In the genomic region with DNA sequence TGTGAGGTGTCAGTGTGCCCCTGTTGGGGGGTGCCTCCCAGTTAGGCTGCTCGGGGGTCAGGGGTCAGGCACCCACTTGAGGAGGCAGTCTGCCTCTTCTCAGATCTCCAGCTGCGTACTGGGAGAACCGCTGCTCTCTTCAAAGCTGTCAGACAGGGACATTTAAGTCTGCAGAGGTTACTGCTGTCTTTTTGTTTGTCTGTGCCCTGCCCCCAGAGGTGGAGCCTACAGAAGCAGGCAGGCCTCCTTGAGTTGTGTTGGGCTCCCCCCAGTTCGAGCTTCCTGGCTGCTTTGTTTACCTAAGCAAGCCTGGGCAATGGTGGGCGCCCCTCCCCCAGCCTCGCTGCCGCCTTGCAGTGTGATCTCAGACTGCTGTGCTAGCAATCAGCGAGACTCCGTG, we compare ENCODE assay signal across 8 cellular contexts.
DNase-seq lines count a peak whose midpoint lies in the region; ATAC-seq and TF ChIP-seq lines count a peak whose summit lies in the region.
"Not testable (repeated sequence)": the region's sequence is repeated elsewhere in the genome, so short reads cannot be mapped to it uniquely, and the experiment has no call there.

No MANE protein-coding gene starts in this region.

- not testable (repeated sequence) for H3K18ac ChIP-seq in mesendoderm (ENCODE audit: low read length); neuronal stem cell (ENCODE audit: low read length)

- peak overlapping the region; percentile 41; the same call in 1 of the 2 replicates for H3K4me2 ChIP-seq in GM23338
- not testable (repeated sequence) for H3K4me2 ChIP-seq in mesendoderm (ENCODE audit: low read length); neuronal stem cell (ENCODE audit: insufficient read depth, low read length, poor library complexity, severe bottlenecking)

- H3K27ac Mint-ChIP-seq in GM23338 (peak overlapping the region; percentile 95; the same call in 1 of the 2 replicates), endothelial cell (ENCODE audit: unreplicated experiment) (peak overlapping the region; percentile 48)

- not testable (repeated sequence) for H2BK15ac ChIP-seq in mesendoderm (replicated peaks; ENCODE audit: low read depth); neuronal stem cell (ENCODE audit: low read length)

- H3K9me3 Mint-ChIP-seq in GM23338 = peaks cover 13% of the 10 kb centered on the region; the same call in 2 of the 3 replicates
- H3K9me3 Mint-ChIP-seq in endothelial cell (ENCODE audit: unreplicated experiment) = not testable (repeated sequence)

- WGBS in mesendoderm (ENCODE audit: extremely low coverage, insufficient coverage, low lambda C conversion rate) = no CpG with 5 or more reads among the region's 9 CpGs
- WGBS in neuronal stem cell (ENCODE audit: extremely low coverage in 2 of 2, insufficient read length in 2 of 2, insufficient replicate concordance in 1 of 2), 2 donors = no CpG with 5 or more reads among the region's 9 CpGs

- H4K20me1 ChIP-seq in GM23338 (replicated peaks; ENCODE audit: insufficient read depth) = not testable (repeated sequence)

- not testable (repeated sequence) for H3K23ac ChIP-seq in mesendoderm (ENCODE audit: low read length); neuronal stem cell (ENCODE audit: low read depth, low read length, poor library complexity)

- H3K79me2 ChIP-seq in GM23338 (replicated peaks; ENCODE audit: insufficient read depth); mesendoderm (ENCODE audit: control insufficient read depth, insufficient read depth, low read length): not testable (repeated sequence)

- not testable (repeated sequence) for H3K9me3 ChIP-seq in neuronal stem cell (replicated peaks in 1 of 2; ENCODE audit: control insufficient read depth in 2 of 2, insufficient read depth in 1 of 2, low read depth in 1 of 2, low read length in 2 of 2)

- not testable (repeated sequence) for H3K4ac ChIP-seq in mesendoderm (ENCODE audit: low read depth, low read length); neuronal stem cell (ENCODE audit: low read length)

- not testable (repeated sequence) for H3K36me3 Mint-ChIP-seq in GM23338 (ENCODE audit: low read depth); endothelial cell (ENCODE audit: low read depth, unreplicated experiment)

- peak overlapping the region; percentile 19 for H3K4me3 ChIP-seq in GM23338
- H3K4me3 ChIP-seq in mesendoderm (ENCODE audit: low read length); neuronal stem cell (ENCODE audit: low read length in 2 of 2): not testable (repeated sequence)

- peaks cover 12% of the 10 kb centered on the region for H3K4me1 Mint-ChIP-seq in GM23338
- not testable (repeated sequence) for H3K4me1 Mint-ChIP-seq in endothelial cell (ENCODE audit: unreplicated experiment)

- H2BK5ac ChIP-seq in mesendoderm (ENCODE audit: low read length); neuronal stem cell (ENCODE audit: low read length): not testable (repeated sequence)

- peak; percentile 26 for DNase-seq in COLO668 (lab: John Stamatoyannopoulos, UW; ENCODE audit: unreplicated experiment)
- peak; percentile 46 for DNase-seq in GM23338 (ENCODE audit: low spot score)
- DNase-seq in NCI-H1436 (lab: John Stamatoyannopoulos, UW) = peak; percentile 30
- DNase-seq in NCI-H526 treated with DMSO at 0.1 percent for 48 hours (lab: John Stamatoyannopoulos, UW) = peak; percentile 20
- DNase-seq in endothelial cell (ENCODE audit: low spot score); neuronal stem cell (ENCODE audit: low spot score): not testable (repeated sequence)
- peak; percentile 78 for DNase-seq in mesendoderm

- H3K14ac ChIP-seq in neuronal stem cell (ENCODE audit: low read length) = not testable (repeated sequence)

- not testable (repeated sequence) for H3F3A ChIP-seq in GM23338 (replicated peaks; ENCODE audit: low read depth)

- not testable (repeated sequence) for H2BK120ac ChIP-seq in mesendoderm (ENCODE audit: low read depth, low read length); neuronal stem cell (ENCODE audit: low read depth, low read length)

- not testable (repeated sequence) for H3K56ac ChIP-seq in mesendoderm (ENCODE audit: low read length)

- H3K4me1 ChIP-seq in GM23338 (ENCODE audit: insufficient read depth); mesendoderm (ENCODE audit: control insufficient read depth, low read depth, low read length); neuronal stem cell (ENCODE audit: control insufficient read depth in 2 of 2, insufficient read depth in 1 of 2, low read depth in 1 of 2, low read length in 2 of 2): not testable (repeated sequence)

- H3K9ac ChIP-seq in mesendoderm (ENCODE audit: low read length); neuronal stem cell (ENCODE audit: low read depth, low read length, poor library complexity): not testable (repeated sequence)

- H3K27me3 ChIP-seq in GM23338 (ENCODE audit: insufficient read depth); mesendoderm (ENCODE audit: insufficient read depth, low read length, poor library complexity); neuronal stem cell (ENCODE audit: control insufficient read depth in 3 of 3, insufficient read depth in 3 of 3, low read depth in 1 of 3, low read length in 3 of 3): not testable (repeated sequence)

- peak overlapping the region; percentile 68 for H3K4me3 Mint-ChIP-seq in GM23338
- not testable (repeated sequence) for H3K4me3 Mint-ChIP-seq in endothelial cell (ENCODE audit: unreplicated experiment)

- H4K8ac ChIP-seq in mesendoderm (ENCODE audit: low read depth, low read length); neuronal stem cell (ENCODE audit: low read depth, low read length): not testable (repeated sequence)

- ATAC-seq in GM23338 = not testable (repeated sequence)

- not testable (repeated sequence) for TF ChIP-seq CTCF in GM23338 (conservative IDR thresholded peaks at IDR 0.05; ENCODE audit: low read depth in 2 of 2); VCaP (conservative IDR thresholded peaks at IDR 0.05); endothelial cell (IDR thresholded peaks at IDR 0.05; ENCODE audit: unreplicated experiment)

- H2AFZ ChIP-seq in GM23338 = not testable (repeated sequence)
- H2AFZ ChIP-seq in neuronal stem cell (ENCODE audit: low read length) = peak overlapping the region; percentile 68

- not testable (repeated sequence) for H3K79me1 ChIP-seq in mesendoderm (ENCODE audit: low read length); neuronal stem cell (ENCODE audit: low read depth, low read length)

- H4K5ac ChIP-seq in mesendoderm (ENCODE audit: low read length) = not testable (repeated sequence)

- not testable (repeated sequence) for H4K91ac ChIP-seq in neuronal stem cell (ENCODE audit: low read depth, low read length, poor library complexity)

- H3K27me3 Mint-ChIP-seq in GM23338 (ENCODE audit: insufficient read depth, low read depth, poor library complexity); endothelial cell (ENCODE audit: unreplicated experiment): not testable (repeated sequence)

- not testable (repeated sequence) for H2BK12ac ChIP-seq in neuronal stem cell (ENCODE audit: low read length)

- H3K36me3 ChIP-seq in GM23338 (ENCODE audit: insufficient read depth); mesendoderm (ENCODE audit: control insufficient read depth, insufficient read depth, low read length); neuronal stem cell (replicated peaks in 1 of 2; ENCODE audit: control insufficient read depth in 2 of 2, insufficient read depth in 2 of 2, low read length in 2 of 2): not testable (repeated sequence)

- not testable (repeated sequence) for H3K27ac ChIP-seq in GM23338 (ENCODE audit: low read depth); mesendoderm (ENCODE audit: low read depth, low read length); neuronal stem cell (replicated peaks; ENCODE audit: low read length)
- H3K27ac ChIP-seq in VCaP = peak overlapping the region; percentile 38; the same call in 1 of the 2 replicates

- H3K9me2 ChIP-seq in GM23338 (ENCODE audit: insufficient read depth) = not testable (repeated sequence)

- H2AK5ac ChIP-seq in mesendoderm (ENCODE audit: low read length); neuronal stem cell (ENCODE audit: low read depth, low read length): not testable (repeated sequence)
